Comparison of ENCODE assay signal across 14 cellular contexts in genomic region chr6:139257821-139258398, GRCh38. TPM values are rescaled to one million over a fixed set of nuclear protein-coding genes. Genes with fewer than 3 reads are reported as not detected.
A peak's percentile ranks its signal among the peaks of the same experiment; 100 is the strongest.
DNase-seq lines count a peak whose midpoint lies in the region; ATAC-seq and TF ChIP-seq lines count a peak whose summit lies in the region.
"Had no signal": no experiment of that assay in that cellular context is flagged by ENCODE, and none has a peak within 500 bp of the region (broad histone marks: within the 10 kb centered on the region; RNA-seq: fewer than 3 reads in every experiment).

No MANE protein-coding gene starts in this region.

- ATAC-seq in left ventricle myocardium superior (peak; percentile 16), HCT116 (peak; percentile 40; the same call in 1 of the 2 replicates), lower lobe of right lung (no peak)

- H3K36me3 ChIP-seq in right atrium auricular region: peaks cover 57% of the 10 kb centered on the region
- no peaks in the 10 kb centered on the region for H3K36me3 ChIP-seq in HCT116 (ENCODE audit: control insufficient read depth in 1 of 2, insufficient read depth in 2 of 2, low read length in 2 of 2)
- peaks cover 6% of the 10 kb centered on the region for H3K36me3 ChIP-seq in OCI-LY3 (replicated peaks; ENCODE audit: low read depth, low read length)
- H3K36me3 ChIP-seq in skeletal muscle tissue (ENCODE audit: control insufficient read depth in 3 of 3, insufficient read depth in 3 of 3, low read length in 3 of 3): peaks cover 45 to 71% (median 54%) of the 10 kb centered on the region in 3 donors
- H3K36me3 ChIP-seq in lower lobe of right lung: no peaks in the 10 kb centered on the region
- H3K36me3 ChIP-seq: HAP-1, prostate gland had no signal

- RAD21 ChIA-PET in HCT116 (lab: Charles Lee; ENCODE audit: low non-redundant PET in 1 of 2, low total read pairs in 2 of 2, uncharacterized antibody in 2 of 2, unreplicated experiment in 2 of 2): no interaction called here

- no peaks in the 10 kb centered on the region for H3K4me1 ChIP-seq in right atrium auricular region
- no peaks in the 10 kb centered on the region for H3K4me1 ChIP-seq in HCT116 (ENCODE audit: control insufficient read depth in 1 of 2, insufficient read depth in 2 of 2, low read length in 2 of 2)
- H3K4me1 ChIP-seq in OCI-LY3 (ENCODE audit: low read length): peaks cover 20% of the 10 kb centered on the region
- H3K4me1 ChIP-seq in skeletal muscle tissue (ENCODE audit: control insufficient read depth in 3 of 3, insufficient read depth in 3 of 3, low read length in 3 of 3): peaks cover 6 to 14% (median 8%) of the 10 kb centered on the region in 3 donors
- no peaks in the 10 kb centered on the region for H3K4me1 ChIP-seq in lower lobe of right lung
- H3K4me1 ChIP-seq: HAP-1, prostate gland had no signal

- H3K79me2 ChIP-seq in HCT116 (ENCODE audit: insufficient read depth, low read length): no peaks in the 10 kb centered on the region
- H3K79me2 ChIP-seq in OCI-LY3 (ENCODE audit: low read length): no peaks in the 10 kb centered on the region

- H4K20me1 ChIP-seq in HCT116 (ENCODE audit: insufficient read depth): no peaks in the 10 kb centered on the region
- H4K20me1 ChIP-seq in OCI-LY3 (ENCODE audit: insufficient read depth, low read length): no peaks in the 10 kb centered on the region

- intact Hi-C loops in left ventricle myocardium superior (cut with micrococcal nuclease): no loop called here
- intact Hi-C loops in HCT116 (cut with micrococcal nuclease): no loop called here
- intact Hi-C loops in lower lobe of right lung (cut with DNase I): no loop called here

- no peaks in the 10 kb centered on the region for H3K9me3 ChIP-seq in right atrium auricular region
- H3K9me3 ChIP-seq in HCT116 (ENCODE audit: control insufficient read depth in 1 of 2, insufficient read depth in 1 of 2, low read depth in 1 of 2, low read length in 2 of 2): no peaks in the 10 kb centered on the region
- no peaks in the 10 kb centered on the region for H3K9me3 ChIP-seq in OCI-LY3 (ENCODE audit: insufficient read depth, low read length)
- no peaks in the 10 kb centered on the region for H3K9me3 ChIP-seq in skeletal muscle tissue (ENCODE audit: control insufficient read depth in 3 of 3, low read length in 3 of 3)
- no peaks in the 10 kb centered on the region for H3K9me3 ChIP-seq in lower lobe of right lung
- H3K9me3 ChIP-seq: HAP-1, heart left ventricle, prostate gland had no signal

- no peak for TF ChIP-seq POLR2A in HCT116 (IDR thresholded peaks at IDR 0.05; ENCODE audit: borderline replicate concordance, extremely low read depth, insufficient read depth, insufficient read length)

- no peak for TF ChIP-seq RAD21 in HCT116 (IDR thresholded peaks at IDR 0.05; ENCODE audit: low read depth)

- H3K27me3 ChIP-seq in right atrium auricular region (no peaks in the 10 kb centered on the region), HCT116 (ENCODE audit: insufficient read depth, low read length) (no peaks in the 10 kb centered on the region), OCI-LY3 (ENCODE audit: low read depth, low read length) (no peaks in the 10 kb centered on the region), skeletal muscle tissue (ENCODE audit: control insufficient read depth in 3 of 3, insufficient read depth in 3 of 3, low read length in 3 of 3) (no peaks in the 10 kb centered on the region), lower lobe of right lung (ENCODE audit: low read depth) (no peaks in the 10 kb centered on the region)
- H3K27me3 ChIP-seq: heart left ventricle had no signal

- no peak overlapping the region for H2AFZ ChIP-seq in HCT116 (ENCODE audit: low read depth, low read length, poor library complexity, severe bottlenecking)
- no peak overlapping the region for H2AFZ ChIP-seq in OCI-LY3 (ENCODE audit: low read depth, low read length)

- in situ Hi-C loops in KBM-7 (cut with MboI; ENCODE audit: low pct_unique_long_range_greater_than_20kb, low sequenced_read_pairs): no loop called here

- no peak overlapping the region for H3K9ac ChIP-seq in HCT116 (ENCODE audit: low read length)
- no peak overlapping the region for H3K9ac ChIP-seq in OCI-LY3 (ENCODE audit: low read length)
- no peak overlapping the region for H3K9ac ChIP-seq in skeletal muscle tissue (ENCODE audit: low read depth in 1 of 3, low read length in 3 of 3)

- DNase-seq in left ventricle myocardium superior (no peak), right atrium auricular region (ENCODE audit: low spot score) (no peak), HCT116 (ENCODE audit: low read depth, low spot score) (no peak), A172 (ENCODE audit: low spot score) (no peak), lower lobe of right lung (no peak), KBM-7 (no peak)
- DNase-seq: activated CD4-positive, alpha-beta T cell treated with anti-CD3 and anti-CD28 coated beads, Interleukin-2, amount 10 ng/mL, durations not matched to agents 7 days and 5 days; erythroblast; heart left ventricle; NCI-H446 treated with DMSO at 0.1 percent for 48 hours had no signal

- BruUV-seq in HCT116 (replicated peaks; lab: Mats Ljungman, UMichigan): no TSS peak

- POLR2A ChIA-PET in HCT116 (lab: Charles Lee): no interaction called here

- H3K4me3 ChIP-seq in right atrium auricular region: no peak overlapping the region
- H3K4me3 ChIP-seq in HCT116 (replicated peaks in 1 of 2; ENCODE audit: low read depth in 1 of 2, low read length in 2 of 2): no peak overlapping the region
- H3K4me3 ChIP-seq in OCI-LY3 (ENCODE audit: low read length): no peak overlapping the region
- H3K4me3 ChIP-seq in skeletal muscle tissue (ENCODE audit: low read length in 3 of 3): no peak overlapping the region
- no peak overlapping the region for H3K4me3 ChIP-seq in lower lobe of right lung
- H3K4me3 ChIP-seq: HAP-1, heart left ventricle, prostate gland had no signal

- no peak overlapping the region for H3K4me2 ChIP-seq in HCT116 (ENCODE audit: low read length)
- 0 out of 2 replicates have a peak overlapping the region, but pooled peaks have one; percentile 13 for H3K4me2 ChIP-seq in OCI-LY3 (ENCODE audit: low read length)

- H3K9me2 ChIP-seq in HCT116 (ENCODE audit: insufficient read depth): no peaks in the 10 kb centered on the region

- no peak overlapping the region for H3K27ac ChIP-seq in right atrium auricular region
- no peak overlapping the region for H3K27ac ChIP-seq in HCT116 (ENCODE audit: low read depth, low read length)
- no peak overlapping the region for H3K27ac ChIP-seq in OCI-LY3 (ENCODE audit: low read length)
- H3K27ac ChIP-seq in skeletal muscle tissue (ENCODE audit: low read depth, low read length): peak overlapping the region; percentile 2
- no peak overlapping the region for H3K27ac ChIP-seq in lower lobe of right lung
- H3K27ac ChIP-seq: prostate gland had no signal

- TF ChIP-seq CTCF in right atrium auricular region (IDR thresholded peaks at IDR 0.05) (no peak), HCT116 (IDR thresholded peaks at IDR 0.05 in 2 of 3, conservative IDR thresholded peaks at IDR 0.05 in 1 of 3; ENCODE audit: borderline replicate concordance in 1 of 3, insufficient read depth in 1 of 3, low read depth in 2 of 3, low read length in 2 of 3) (peak in 2 of 3 experiments; percentile 6 to 24; a peak in 1 of 6 replicates), OCI-LY3 (IDR thresholded peaks at IDR 0.05; ENCODE audit: low read depth, low read length) (no peak), lower lobe of right lung (IDR thresholded peaks at IDR 0.05) (no peak)

- CTCF ChIA-PET in HCT116 (lab: Charles Lee): no interaction called here

TF ChIP-seq in HCT116, 20 proteins besides CTCF, POLR2A, EP300 and RAD21 (continues in another document):
- TF ChIP-seq CEBPB (IDR thresholded peaks at IDR 0.05; ENCODE audit: low read depth) (no peak), ATF3 (IDR thresholded peaks at IDR 0.05) (no peak), TCF7L2 (IDR thresholded peaks at IDR 0.05; ENCODE audit: borderline replicate concordance, extremely low read depth, insufficient read depth, insufficient read length) (no peak), MAX (IDR thresholded peaks at IDR 0.05) (no peak), REST (IDR thresholded peaks at IDR 0.05; ENCODE audit: low read depth) (no peak), CBX3 (IDR thresholded peaks at IDR 0.05; ENCODE audit: low read depth) (no peak), SP1 (IDR thresholded peaks at IDR 0.05; ENCODE audit: low read depth) (no peak), EGR1 (IDR thresholded peaks at IDR 0.05; ENCODE audit: low read depth) (no peak)

RNA-seq across cellular contexts. Expression of gene TXLNB, which starts 33.9 kb away (rescaled TPM):
- total RNA-seq in left ventricle myocardium superior: 133 TPM
- total RNA-seq in right atrium auricular region: 100 to 1,000 TPM in 1 of 2 donors, 10 to 100 TPM in 1; 74.7 to 132 TPM
- 0.05 TPM for total RNA-seq in HCT116 (2021; ENCODE audit: unreplicated experiment)
- not detected in 2 replicates for polyA plus RNA-seq in HCT116 (2012)
- 60.0 TPM for total RNA-seq in skeletal muscle tissue
- 0.17 and 0.22 TPM in 2 replicates for total RNA-seq in A172 (2014; rRNA removed; shearing (Covaris generic))
- total RNA-seq in lower lobe of right lung: 1.1 TPM

Comparison
In these comparisons a context has a peak if more than half of its experiments do, and no peak if none do; other contexts are left out.
1. ATAC-seq: peak in left ventricle myocardium superior (single experiment) and HCT116 (single experiment); none in lower lobe of right lung (0 of 2).
2. CTCF ChIP-seq: peak in HCT116 (2 of 3); none in right atrium auricular region (0 of 2), OCI-LY3 (single experiment) and lower lobe of right lung (single experiment).
3. RNA of gene TXLNB, which starts 33.9 kb away (total RNA-seq): 133 TPM in left ventricle myocardium superior (single experiment), 74.7 to 132 TPM in right atrium auricular region and 60.0 TPM in skeletal muscle tissue (single experiment); 1.1 TPM in lower lobe of right lung (single experiment), 0.17 to 0.22 TPM in A172 and 0.05 TPM in HCT116 (single experiment); every median in the first group is over 10 times any median in the second.